In the genomic region with DNA sequence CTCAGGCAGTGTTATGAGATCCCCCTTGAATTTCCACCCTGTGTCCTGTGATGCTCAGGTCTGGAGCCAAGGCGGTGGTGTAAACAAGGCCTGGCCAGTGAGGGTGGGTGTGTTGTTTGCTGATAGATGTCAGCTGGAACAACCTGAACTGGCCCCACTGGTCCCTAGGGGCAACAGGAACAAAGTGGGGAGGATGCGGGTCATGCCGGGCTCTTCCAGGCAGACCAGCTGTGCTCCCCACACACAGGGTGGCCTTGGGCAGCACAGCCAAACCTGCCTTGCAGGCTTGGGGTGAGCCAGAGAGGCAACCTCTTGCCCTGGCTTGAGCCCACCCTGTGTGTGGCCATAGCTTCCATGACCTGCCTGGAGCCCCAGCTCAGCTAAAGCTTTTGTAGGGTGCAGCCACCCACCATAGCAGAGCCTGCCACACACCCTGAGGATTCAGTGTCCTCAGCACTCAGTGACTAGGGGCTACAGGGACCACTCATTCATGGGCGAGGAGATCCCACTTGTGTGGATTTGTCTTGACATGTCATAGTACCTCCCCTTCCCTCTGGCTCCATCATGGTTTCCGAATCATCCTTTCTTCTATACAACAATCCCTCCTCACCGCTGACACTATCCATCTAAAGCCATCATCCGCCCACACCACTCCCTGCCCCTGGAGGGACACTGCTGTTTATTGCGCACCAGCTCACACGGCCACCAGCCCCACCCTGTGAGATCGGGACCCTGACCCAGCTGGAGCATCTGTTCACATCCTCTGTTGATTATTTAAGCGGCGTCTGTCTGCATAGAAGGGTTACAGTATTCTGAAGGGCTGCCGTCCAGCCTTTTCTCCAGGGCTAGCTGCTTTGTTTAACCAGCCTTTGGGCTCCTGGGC, we compare ENCODE assay signal across 19 cellular contexts.
A peak's percentile ranks its signal among the peaks of the same experiment; 100 is the strongest.
DNase-seq lines count a peak whose midpoint lies in the region; TF ChIP-seq lines count a peak whose summit lies in the region.
"Had no signal": no experiment of that assay in that cellular context is flagged by ENCODE, and none has a peak within 500 bp of the region (broad histone marks: within the 10 kb centered on the region; RNA-seq: fewer than 3 reads in every experiment).

No MANE protein-coding gene starts in this region.

- H3K4me1 ChIP-seq in right atrium auricular region: peaks cover 0 to 42% of the 10 kb centered on the region in 2 donors

- no peak for TF ChIP-seq CTCF in right atrium auricular region (IDR thresholded peaks at IDR 0.05)

- H3K27ac ChIP-seq in right atrium auricular region: no peak overlapping the region
- H3K27ac ChIP-seq in substantia nigra (ENCODE audit: low read depth, low read length, poor library complexity, severe bottlenecking): no peak overlapping the region
- H3K27ac ChIP-seq: SK-N-MC had no signal

- peak; percentile 46 for DNase-seq in cardiac septum (ENCODE audit: low spot score)
- no peak for DNase-seq in right atrium auricular region (ENCODE audit: low spot score)
- DNase-seq in NCI-H69 (lab: John Stamatoyannopoulos, UW): peak; percentile 13
- peak; percentile 59 for DNase-seq in posterior vena cava (ENCODE audit: low spot score)
- no peak for DNase-seq in iPS-NIHi11 (ENCODE audit: low spot score)
- no peak for DNase-seq in substantia nigra (lab: John Stamatoyannopoulos, UW)
- no peak for DNase-seq in activated CD4-positive, alpha-beta T cell treated with anti-CD3 and anti-CD28 coated beads, Interleukin-2, amount 50 U/mL, for 1 hour
- DNase-seq: CD8-positive, alpha-beta T cell; DMS79 treated with DMSO at 0.1 percent for 48 hours; KG1; MV-4-11; NCI-H1417; NCI-H1930; NCI-H2171; NCI-H82; OCI-M1; SHP77 had no signal

- intact Hi-C loops in cardiac septum (cut with DNase I) (no loop called here), posterior vena cava (cut with DNase I) (no loop called here)

- no peaks in the 10 kb centered on the region for H3K27me3 ChIP-seq in right atrium auricular region
- H3K27me3 ChIP-seq: BLaER1 treated with 17β-estradiol and CSF1 and Interleukin-3, amounts not matched to agents 10 nM and 100 nM had no signal

- H3K36me3 ChIP-seq in right atrium auricular region: no peaks in the 10 kb centered on the region
- H3K36me3 ChIP-seq: BLaER1 treated with 17β-estradiol and CSF1 and Interleukin-3, amounts not matched to agents 10 nM and 100 nM had no signal

- no peaks in the 10 kb centered on the region for H3K9me3 ChIP-seq in right atrium auricular region

- no peak overlapping the region for H3K4me3 ChIP-seq in right atrium auricular region
- H3K4me3 ChIP-seq: BLaER1 treated with 17β-estradiol and CSF1 and Interleukin-3, amounts not matched to agents 10 nM and 100 nM; SK-N-MC had no signal

Comparison
In these comparisons a context has a peak if more than half of its experiments do, and no peak if none do; other contexts are left out.
1. DNase-seq: peak in cardiac septum (single experiment), NCI-H69 (single experiment) and posterior vena cava (single experiment); none in right atrium auricular region (single experiment), iPS-NIHi11 (single experiment), substantia nigra (0 of 49) and activated CD4-positive, alpha-beta T cell treated with anti-CD3 and anti-CD28 coated beads, Interleukin-2, amount 50 U/mL, for 1 hour (single experiment).